In genomic region chr18:3246636-3247242, GRCh38 we compare ENCODE assay signal across 8 cellular contexts. TPM values are rescaled to one million over a fixed set of nuclear protein-coding genes. Genes with fewer than 3 reads are reported as not detected.
DNase-seq lines count a peak whose midpoint lies in the region; ATAC-seq and TF ChIP-seq lines count a peak whose summit lies in the region.

No MANE protein-coding gene starts in this region.

- peaks cover 2% of the 10 kb centered on the region for H3K4me1 ChIP-seq in fibroblast of lung (ENCODE audit: control insufficient read depth, extremely low read depth, insufficient read depth, low read length)
- H3K4me1 ChIP-seq in neural progenitor cell, result peaks cover 17% of the 10 kb centered on the region

- peak overlapping the region; percentile 88 for H3K4me3 ChIP-seq in HFF-Myc (replicated peaks; ENCODE audit: low read depth, low read length)
- peak overlapping the region; percentile 31 to 71 (median 53) for H3K4me3 ChIP-seq in fibroblast of lung (replicated peaks in 1 of 4; ENCODE audit: control extremely low read depth in 1 of 4, insufficient read depth in 1 of 4, low read depth in 3 of 4, low read length in 4 of 4)
- H3K4me3 ChIP-seq in neural progenitor cell, result peak overlapping the region; percentile 95

- H3K27me3 Mint-ChIP-seq in activated B cell treated with CpG ODN at 0.5 μM for 24 hours (no peaks in the 10 kb centered on the region), neural progenitor cell (ENCODE audit: insufficient read depth, low read depth) (peaks cover 2% of the 10 kb centered on the region)

- H3K9me3 Mint-ChIP-seq in activated B cell treated with CpG ODN at 0.5 μM for 24 hours (peaks cover 5% of the 10 kb centered on the region), neural progenitor cell (peaks cover 7% of the 10 kb centered on the region)

- H4K20me1 ChIP-seq in fibroblast of lung (ENCODE audit: control insufficient read depth, extremely low read depth, insufficient read depth, low read length) (no peaks in the 10 kb centered on the region), neural progenitor cell (ENCODE audit: low read depth) (peaks cover 34% of the 10 kb centered on the region)

- no peaks in the 10 kb centered on the region for H3K9me3 ChIP-seq in fibroblast of lung (ENCODE audit: control insufficient read depth, insufficient read depth, low read depth, low read length)
- H3K9me3 ChIP-seq in neural progenitor cell (ENCODE audit: low read depth), result no peaks in the 10 kb centered on the region

- H3K27ac ChIP-seq in fibroblast of lung (ENCODE audit: insufficient read depth, low read length) (peak overlapping the region; percentile 96), neural progenitor cell (no peak overlapping the region)

- ATAC-seq in activated B cell treated with CpG ODN at 0.5 μM for 24 hours (ENCODE audit: low read depth) (peak; percentile 5), esophagus mucosa (no peak), GM18520 (IDR thresholded peaks at IDR 0.05; ENCODE audit: unreplicated experiment) (no peak)

- peaks cover 50% of the 10 kb centered on the region for H3K36me3 Mint-ChIP-seq in activated B cell treated with CpG ODN at 0.5 μM for 24 hours (ENCODE audit: low read depth)
- H3K36me3 Mint-ChIP-seq in neural progenitor cell, result peaks cover 4% of the 10 kb centered on the region

- H3K4me3 Mint-ChIP-seq in activated B cell treated with CpG ODN at 0.5 μM for 24 hours (peak overlapping the region; percentile 94), neural progenitor cell (peak overlapping the region; percentile 93)

- TF ChIP-seq CTCF in HFF-Myc (IDR thresholded peaks at IDR 0.05; ENCODE audit: low read depth, low read length, missing control alignments) (no peak), activated B cell treated with CpG ODN at 0.5 μM for 24 hours (IDR thresholded peaks at IDR 0.05) (no peak), fibroblast of lung (conservative IDR thresholded peaks at IDR 0.05 in 1 of 2, IDR thresholded peaks at IDR 0.05 in 1 of 2; ENCODE audit: low read depth in 1 of 2, low read length in 2 of 2) (no peak), neural progenitor cell (IDR thresholded peaks at IDR 0.05) (no peak)

- POLR2A ChIA-PET in activated B cell treated with CpG ODN at 0.5 μM for 24 hours (lab: Charles Lee), result interaction anchor here (0.6 to 9.2 kb wide), 52 partner anchors 10 to 591 kb away, joined by 3 to 166 read pairs (median 6); partner anchors contain the start of genes EMILIN2, MYL12B, SMCHD1 and TGIF1

- DNase-seq in C1 segment of cervical spinal cord (lab: John Stamatoyannopoulos, UW), result peak in 12 of 14 donors; percentile 10 to 78 (median 52)
- DNase-seq in HFF-Myc (ENCODE audit: extremely low read depth, low read depth), result no peak
- peak; percentile 37 for DNase-seq in activated B cell treated with CpG ODN at 0.5 μM for 24 hours
- no peak for DNase-seq in fibroblast of lung (ENCODE audit: low read depth in 2 of 2)
- DNase-seq in neural progenitor cell (ENCODE audit: low spot score), result peak; percentile 40
- DNase-seq in D341Med (ENCODE audit: low spot score), result no peak

- peak overlapping the region; percentile 1 for H2AFZ ChIP-seq in fibroblast of lung (ENCODE audit: low read length)
- no peak overlapping the region for H2AFZ ChIP-seq in neural progenitor cell (replicated peaks)

- intact Hi-C loops in activated B cell treated with CpG ODN at 0.5 μM for 24 hours (cut with micrococcal nuclease), result loop anchor here (1.0 to 5.0 kb wide), 20 partner anchors 15 to 591 kb away; partner anchors contain the start of genes EMILIN2, LPIN2 and SMCHD1

- peaks cover 28% of the 10 kb centered on the region for H3F3A ChIP-seq in neural progenitor cell (ENCODE audit: low read depth)

- H3K4me2 ChIP-seq in fibroblast of lung (ENCODE audit: extremely low read depth, insufficient read depth, low read length) (peak overlapping the region; percentile 64), neural progenitor cell (peak overlapping the region; percentile 63)

- H3K36me3 ChIP-seq in fibroblast of lung (ENCODE audit: control insufficient read depth, insufficient read depth, low read length), result no peaks in the 10 kb centered on the region
- H3K36me3 ChIP-seq in neural progenitor cell, result peaks cover 3% of the 10 kb centered on the region

- H3K79me2 ChIP-seq in fibroblast of lung (ENCODE audit: control insufficient read depth, insufficient read depth, low read length), result peaks cover 36% of the 10 kb centered on the region
- H3K79me2 ChIP-seq in neural progenitor cell (ENCODE audit: low read depth), result peaks cover 41% of the 10 kb centered on the region

- peak overlapping the region; percentile 99 for H3K27ac Mint-ChIP-seq in activated B cell treated with CpG ODN at 0.5 μM for 24 hours
- H3K27ac Mint-ChIP-seq in neural progenitor cell, result peak overlapping the region; percentile 100

- H3K27me3 ChIP-seq in fibroblast of lung (ENCODE audit: control insufficient read depth, insufficient read depth, low read length), result no peaks in the 10 kb centered on the region
- no peaks in the 10 kb centered on the region for H3K27me3 ChIP-seq in neural progenitor cell

- H3K9ac ChIP-seq in fibroblast of lung (ENCODE audit: insufficient read depth, low read length) (peak overlapping the region; percentile 13), neural progenitor cell (no peak overlapping the region)

- CTCF ChIA-PET in activated B cell treated with CpG ODN at 0.5 μM for 24 hours (lab: Charles Lee), result interaction anchor here (0.6 to 6.2 kb wide), 51 partner anchors 9 to 480 kb away, joined by 3 to 119 read pairs (median 5); partner anchors contain the start of gene MYL12B

- H3K4me1 Mint-ChIP-seq in activated B cell treated with CpG ODN at 0.5 μM for 24 hours (peaks cover 50% of the 10 kb centered on the region), neural progenitor cell (peaks cover 21% of the 10 kb centered on the region)

RNA-seq across cellular contexts. Expression of gene MYL12A, which starts 0.9 kb away (rescaled TPM):
- total RNA-seq in activated B cell treated with CpG ODN at 0.5 μM for 24 hours (394 and 395 TPM in 2 replicates), fibroblast of lung (499 and 826 TPM in 2 replicates), neural progenitor cell (ENCODE audit: low replicate concordance) (222 and 365 TPM in 2 replicates), esophagus mucosa (241 TPM)
- polyA plus RNA-seq in fibroblast of lung, result 985 and 1,436 TPM in 2 replicates
- polyA plus RNA-seq in fibroblast of lung (2012), result 632 and 849 TPM in 2 replicates
- polyA minus RNA-seq in fibroblast of lung (ENCODE audit: low replicate concordance), result 155 and 256 TPM in 2 replicates

RNA-seq across cellular contexts. Expression of gene MYL12B, which starts 15.2 kb away (rescaled TPM):
- total RNA-seq in activated B cell treated with CpG ODN at 0.5 μM for 24 hours, result 185 and 198 TPM in 2 replicates
- 259 and 473 TPM in 2 replicates for total RNA-seq in fibroblast of lung
- 874 and 1,122 TPM in 2 replicates for polyA plus RNA-seq in fibroblast of lung
- polyA plus RNA-seq in fibroblast of lung (2012), result 666 and 755 TPM in 2 replicates
- polyA minus RNA-seq in fibroblast of lung (ENCODE audit: low replicate concordance), result 118 and 227 TPM in 2 replicates
- total RNA-seq in neural progenitor cell (ENCODE audit: low replicate concordance), result 127 and 152 TPM in 2 replicates
- 403 TPM for total RNA-seq in esophagus mucosa

RNA-seq across cellular contexts. Expression of gene MYOM1, which starts 27.0 kb away (rescaled TPM):
- total RNA-seq in activated B cell treated with CpG ODN at 0.5 μM for 24 hours (4.1 and 4.9 TPM in 2 replicates), fibroblast of lung (0.26 and 0.83 TPM in 2 replicates), neural progenitor cell (ENCODE audit: low replicate concordance) (0.45 and 1.4 TPM in 2 replicates), esophagus mucosa (0.32 TPM)
- 0.05 and 0.07 TPM in 2 replicates for polyA plus RNA-seq in fibroblast of lung
- 0.06 and 0.07 TPM in 2 replicates for polyA plus RNA-seq in fibroblast of lung (2012)
- 0.22 TPM in 1 of 2 replicates, not detected in the other for polyA minus RNA-seq in fibroblast of lung (ENCODE audit: low replicate concordance)

Comparison
In these comparisons a context has a peak if more than half of its experiments do, and no peak if none do; other contexts are left out.
1. DNase-seq: peak in C1 segment of cervical spinal cord (12 of 14), activated B cell treated with CpG ODN at 0.5 μM for 24 hours (single experiment) and neural progenitor cell (single experiment); none in HFF-Myc (single experiment), fibroblast of lung (0 of 2) and D341Med (single experiment).
2. Peak in every context shown above with its lines, with median percentiles within 50 percentile points of each other: H3K4me3 ChIP-seq.